In genomic region chr19:7395793-7396192, GRCh38 we compare ENCODE assay signal across 8 cellular contexts. TPM values are rescaled to one million over a fixed set of nuclear protein-coding genes. Genes with fewer than 3 reads are reported as not detected.
DNase-seq lines count a peak whose midpoint lies in the region; ATAC-seq, FAIRE-seq and TF ChIP-seq lines count a peak whose summit lies in the region.

No MANE protein-coding gene starts in this region.

- no peaks in the 10 kb centered on the region for H3K9me3 Mint-ChIP-seq in CD4-positive, CD25-positive, alpha-beta regulatory T cell
- no peaks in the 10 kb centered on the region for H3K9me3 Mint-ChIP-seq in neural crest cell

- H3K9me2 ChIP-seq in MM.1S (replicated peaks; ENCODE audit: insufficient read depth, low read length): no peaks in the 10 kb centered on the region

- H2BK20ac ChIP-seq in H1 (ENCODE audit: low read length): no peak overlapping the region

- peaks cover 38% of the 10 kb centered on the region for H3K4me1 ChIP-seq in CD4-positive, CD25-positive, alpha-beta regulatory T cell (ENCODE audit: control insufficient read depth, insufficient read depth, low read length, poor library complexity, severe bottlenecking)
- H3K4me1 ChIP-seq in MM.1S (ENCODE audit: low read length) (peaks cover 5% of the 10 kb centered on the region; the same call in 1 of the 2 replicates), H1 (replicated peaks in 1 of 4; ENCODE audit: control insufficient read depth in 3 of 4, insufficient read depth in 4 of 4, low read length in 3 of 4) (peaks cover 0 to 8% (median 4%) of the 10 kb centered on the region in 4 experiments)

- no peak overlapping the region for H3K18ac ChIP-seq in H1 (ENCODE audit: extremely low read depth, low read length)

- TF ChIP-seq CTCF in MM.1S (IDR thresholded peaks at IDR 0.05; ENCODE audit: low read length) (no peak), H1 (IDR thresholded peaks at IDR 0.05; ENCODE audit: control extremely low read depth in 1 of 3, insufficient read depth in 1 of 3, low read depth in 1 of 3, low read length in 3 of 3) (no peak), neural crest cell (conservative IDR thresholded peaks at IDR 0.05) (no peak)

- no peak overlapping the region for H3K4ac ChIP-seq in H1 (replicated peaks; ENCODE audit: insufficient read length, low read depth, low read length)

- FAIRE-seq in H1 (lab: Jason Lieb, UNC): no peak

- no peak overlapping the region for H3K14ac ChIP-seq in H1 (ENCODE audit: insufficient read length)

- no peaks in the 10 kb centered on the region for H3K9me3 ChIP-seq in CD4-positive, CD25-positive, alpha-beta regulatory T cell (ENCODE audit: control insufficient read depth in 2 of 2, low read length in 2 of 2)
- H3K9me3 ChIP-seq in MM.1S (replicated peaks; ENCODE audit: insufficient read depth, low read length) (no peaks in the 10 kb centered on the region), H1 (ENCODE audit: insufficient read depth in 2 of 2, low read depth in 1 of 2, low read length in 1 of 2) (no peaks in the 10 kb centered on the region)

- no peak overlapping the region for H2AK5ac ChIP-seq in H1 (ENCODE audit: low read depth, low read length)

- TF ChIP-seq POLR2A in H1 (IDR thresholded peaks at IDR 0.05; ENCODE audit: control extremely low read depth in 1 of 2, low read depth in 2 of 2, low read length in 2 of 2): no peak

- H3K79me1 ChIP-seq in H1 (ENCODE audit: low read depth, low read length): peaks cover 3% of the 10 kb centered on the region; the same call in 1 of the 2 replicates

- no peak overlapping the region for H3K23ac ChIP-seq in H1 (ENCODE audit: insufficient read length)

- POLR2A ChIA-PET in H1 (lab: Charles Lee; ENCODE audit: partially characterized antibody): interaction anchor here (0.6 to 2.2 kb wide), 2 partner anchors 9 to 43 kb away, joined by 3 to 5 read pairs; no protein-coding TSS in a partner anchor

- peak overlapping the region; percentile 84 to 86 (median 85) for H3K4me3 Mint-ChIP-seq in CD4-positive, CD25-positive, alpha-beta regulatory T cell
- H3K4me3 Mint-ChIP-seq in neural crest cell: peak overlapping the region; percentile 93

- no peak overlapping the region for H4K91ac ChIP-seq in H1 (replicated peaks; ENCODE audit: insufficient read length, low read length)

- no peak for TF ChIP-seq EP300 in H1 (IDR thresholded peaks at IDR 0.05; ENCODE audit: borderline replicate concordance in 1 of 2, low read depth in 2 of 2, low read length in 2 of 2)

- peak overlapping the region; percentile 73 for H3K27ac ChIP-seq in CD4-positive, CD25-positive, alpha-beta regulatory T cell (ENCODE audit: insufficient read depth, low read length, poor library complexity, severe bottlenecking)
- no peak overlapping the region for H3K27ac ChIP-seq in MM.1S (ENCODE audit: low read length)
- no peak overlapping the region for H3K27ac ChIP-seq in H1 (ENCODE audit: low read depth, low read length)

- H3K23me2 ChIP-seq in H1 (ENCODE audit: low read depth, low read length): peaks cover 9% of the 10 kb centered on the region

- H3K27ac Mint-ChIP-seq in CD4-positive, CD25-positive, alpha-beta regulatory T cell: peak overlapping the region; percentile 70 to 86 (median 72)
- peak overlapping the region; percentile 19 for H3K27ac Mint-ChIP-seq in neural crest cell (ENCODE audit: unreplicated experiment)

- no peak for TF ChIP-seq RAD21 in H1 (IDR thresholded peaks at IDR 0.05 in 1 of 2, conservative IDR thresholded peaks at IDR 0.05 in 1 of 2; ENCODE audit: low read depth in 2 of 2, low read length in 2 of 2)

- no peaks in the 10 kb centered on the region for H3K27me3 ChIP-seq in CD4-positive, CD25-positive, alpha-beta regulatory T cell (ENCODE audit: control insufficient read depth, insufficient read depth, low read length)
- no peaks in the 10 kb centered on the region for H3K27me3 ChIP-seq in MM.1S (replicated peaks; ENCODE audit: insufficient read depth, low read length)
- 0 out of 7 replicates have a peak, but pooled peaks cover 0 to 1% (median 0%) of the 10 kb centered on the region in 4 experiments for H3K27me3 ChIP-seq in H1 (replicated peaks in 1 of 4; ENCODE audit: control insufficient read depth in 3 of 4, extremely low read depth in 1 of 4, insufficient read depth in 3 of 4, low read length in 3 of 4)

- CTCF ChIA-PET in H1 (lab: Charles Lee; ENCODE audit: partially characterized antibody): interaction anchor here (0.6 to 1.6 kb wide), 7 partner anchors 9 to 102 kb away, joined by 3 to 7 read pairs (median 3); a partner anchor contains a TSS

- peaks cover 18% of the 10 kb centered on the region for H3K36me3 Mint-ChIP-seq in CD4-positive, CD25-positive, alpha-beta regulatory T cell
- H3K36me3 Mint-ChIP-seq in neural crest cell (ENCODE audit: low read depth): no peaks in the 10 kb centered on the region

- H4K5ac ChIP-seq in H1 (ENCODE audit: insufficient read length, low read depth, low read length): no peak overlapping the region

- WGBS in H1 (ENCODE audit: extremely low coverage in 1 of 2, insufficient coverage in 1 of 2, insufficient read length in 1 of 2, insufficient replicate concordance in 2 of 2, low coverage in 1 of 2, low lambda C conversion rate in 2 of 2, missing lambda C conversion rate in 1 of 2), 2 experiments: 28% methylated on average over 7 of the region's 7 CpGs; no CpG with 5 or more reads in 1 of the 2 experiments

- H3K27me3 Mint-ChIP-seq in CD4-positive, CD25-positive, alpha-beta regulatory T cell: no peaks in the 10 kb centered on the region
- H3K27me3 Mint-ChIP-seq in neural crest cell (ENCODE audit: low read depth): no peaks in the 10 kb centered on the region

- 0 out of 2 replicates have a peak overlapping the region, but pooled peaks have one; percentile 29 for H2BK15ac ChIP-seq in H1 (ENCODE audit: low read length)

- H2BK120ac ChIP-seq in H1 (replicated peaks; ENCODE audit: low read depth, low read length): no peak overlapping the region

- 0 out of 2 replicates have a peak overlapping the region, but pooled peaks have one; percentile 35 for H2BK5ac ChIP-seq in H1 (ENCODE audit: low read depth, low read length)

- H3K56ac ChIP-seq in H1 (replicated peaks; ENCODE audit: insufficient read length, low read depth, low read length): no peak overlapping the region

- H4K20me1 ChIP-seq in MM.1S (ENCODE audit: insufficient read depth, low read length) (0 out of 2 replicates have a peak, but pooled peaks cover 1% of the 10 kb centered on the region), H1 (replicated peaks in 1 of 2; ENCODE audit: control insufficient read depth in 1 of 2, insufficient read depth in 2 of 2, low read length in 2 of 2) (peaks cover under 1 to 2% of the 10 kb centered on the region in 2 experiments)

- H3K4me3 ChIP-seq in CD4-positive, CD25-positive, alpha-beta regulatory T cell (ENCODE audit: low read depth, low read length): peak overlapping the region; percentile 45
- H3K4me3 ChIP-seq in MM.1S (ENCODE audit: low read length) (peak overlapping the region; percentile 84), H1 (ENCODE audit: extremely low read depth in 1 of 4, insufficient read depth in 2 of 4, low read depth in 3 of 4, low read length in 4 of 4) (peak overlapping the region; percentile 91 to 96 (median 94))

- peak overlapping the region; percentile 89 for H3K4me2 ChIP-seq in MM.1S (ENCODE audit: low read depth, low read length)
- peak overlapping the region; percentile 88 to 89 for H3K4me2 ChIP-seq in H1 (ENCODE audit: insufficient read depth in 1 of 2, low read depth in 2 of 2, low read length in 2 of 2)

- ATAC-seq in CD4-positive, CD25-positive, alpha-beta regulatory T cell (ENCODE audit: low read depth in 2 of 2): no peak

- DNase-seq in CD4-positive, CD25-positive, alpha-beta regulatory T cell: no peak
- peak; percentile 15 for DNase-seq in MM.1S
- DNase-seq in H1 (ENCODE audit: low read depth in 1 of 2, low spot score in 2 of 2): no peak
- DNase-seq in neural crest cell (ENCODE audit: low read depth, low spot score): no peak
- DNase-seq in NCI-H146 treated with DMSO at 0.1 percent for 48 hours (lab: John Stamatoyannopoulos, UW; ENCODE audit: unreplicated experiment): no peak
- DNase-seq in central memory CD4-positive, alpha-beta T cell: no peak
- DNase-seq in effector CD4-positive, alpha-beta T cell: no peak
- DNase-seq in NK-92 treated with Interleukin-12 subunit alpha and Interleukin-12 subunit beta, amount 100 ng/mL, for 24 hours (lab: John Stamatoyannopoulos, UW): no peak

- no peak overlapping the region for H2BK12ac ChIP-seq in H1 (ENCODE audit: low read depth, low read length)

- H4K8ac ChIP-seq in H1 (ENCODE audit: extremely low read depth, insufficient read depth, low read length): no peak overlapping the region

- H3F3A ChIP-seq in MM.1S (ENCODE audit: insufficient read depth, low read length): no peaks in the 10 kb centered on the region

- H3K9ac ChIP-seq in MM.1S (ENCODE audit: low read length): peak overlapping the region; percentile 74; the same call in 1 of the 2 replicates
- peak overlapping the region in 3 of 4 experiments; percentile 49 to 80 (median 56); a peak in 6 of 7 replicates for H3K9ac ChIP-seq in H1 (replicated peaks in 1 of 4; ENCODE audit: extremely low read depth in 1 of 4, low read depth in 3 of 4, low read length in 3 of 4)

- H3K4me1 Mint-ChIP-seq in CD4-positive, CD25-positive, alpha-beta regulatory T cell: peaks cover 0 to 69% (median 38%) of the 10 kb centered on the region in 4 donors
- H3K4me1 Mint-ChIP-seq in neural crest cell: peaks cover 17% of the 10 kb centered on the region

- H3K36me3 ChIP-seq in CD4-positive, CD25-positive, alpha-beta regulatory T cell (ENCODE audit: control insufficient read depth, insufficient read depth, low read length): peaks cover 34% of the 10 kb centered on the region
- H3K36me3 ChIP-seq in MM.1S (replicated peaks; ENCODE audit: insufficient read depth, low read length) (no peaks in the 10 kb centered on the region), H1 (ENCODE audit: control insufficient read depth in 2 of 4, insufficient read depth in 4 of 4, low read length in 3 of 4) (no peaks in the 10 kb centered on the region)

- peaks cover 55% of the 10 kb centered on the region for H3K79me2 ChIP-seq in MM.1S (ENCODE audit: low read length)
- H3K79me2 ChIP-seq in H1 (ENCODE audit: control insufficient read depth in 1 of 2, insufficient read depth in 2 of 2, low read length in 2 of 2): peaks cover 6 to 45% of the 10 kb centered on the region in 2 experiments

- H2AFZ ChIP-seq in MM.1S (ENCODE audit: low read length) (peak overlapping the region; percentile 72), H1 (ENCODE audit: low read length) (no peak overlapping the region)

RNA-seq across cellular contexts. Expression of gene ARHGEF18, which starts 47.1 kb away (rescaled TPM):
- total RNA-seq in CD4-positive, CD25-positive, alpha-beta regulatory T cell: 155 TPM
- 1 to 10 TPM; 2.5 to 7.1 (median 4.0) TPM for polyA plus RNA-seq in CD4-positive, CD25-positive, alpha-beta regulatory T cell
- total RNA-seq in H1 (2021; fragmentation: NEBNext Ultra II Directional; extraction: Animal tissue kit (Norgen Biotek cat#: 25700)): 35.9 and 36.8 TPM in 2 replicates
- polyA plus RNA-seq in H1 (2011; rRNA removed): 12.2 and 17.4 TPM in 2 replicates
- 17.4 TPM for polyA plus RNA-seq in H1 (2011; cell fraction: cytosol; rRNA removed)
- 25.3 TPM for polyA plus RNA-seq in H1 (2011; cell fraction: nucleus; rRNA removed)
- polyA plus RNA-seq in H1 (2012, experiment 1 of 2): 20.2 to 26.9 TPM (median 23.4 TPM) in 4 replicates
- polyA plus RNA-seq in H1 (2012, experiment 2 of 2): 17.9 TPM
- polyA plus RNA-seq in H1 (2013, experiment 1 of 2): 17.7 TPM
- 17.2 TPM for polyA plus RNA-seq in H1 (2013, experiment 2 of 2)
- polyA minus RNA-seq in H1 (2011; rRNA and poly(A)+ RNA removed): 8.3 and 9.1 TPM in 2 replicates
- 20.8 TPM for polyA minus RNA-seq in H1 (2011; cell fraction: cytosol; rRNA and poly(A)+ RNA removed)
- 15.8 TPM for polyA minus RNA-seq in H1 (2011; cell fraction: nucleus; rRNA and poly(A)+ RNA removed)
- 36.5 and 38.3 TPM in 2 replicates for total RNA-seq in neural crest cell
